Comparison of ENCODE assay signal across 10 cellular contexts in genomic region chr1:34478460-34479076, GRCh38.
"Had no signal": no experiment of that assay in that cellular context is flagged by ENCODE, and none has a peak within 500 bp of the region (broad histone marks: within the 10 kb centered on the region; RNA-seq: fewer than 3 reads in every experiment).

No MANE protein-coding gene starts in this region.

- H3K27ac Mint-ChIP-seq: activated naive CD4-positive, alpha-beta T cell treated with anti-CD3 and anti-CD28 coated beads for 36 hours; naive B cell had no signal

- H3K4me3 Mint-ChIP-seq: activated naive CD4-positive, alpha-beta T cell treated with anti-CD3 and anti-CD28 coated beads for 36 hours; naive B cell had no signal

- H3K9me3 Mint-ChIP-seq: activated naive CD4-positive, alpha-beta T cell treated with anti-CD3 and anti-CD28 coated beads for 36 hours had no signal

- H3K4me1 Mint-ChIP-seq: naive B cell had no signal

- ATAC-seq: heart right ventricle, lower lobe of right lung, right cardiac atrium had no signal

- H3K36me3 Mint-ChIP-seq: naive B cell had no signal

- DNase-seq: activated CD4-positive, alpha-beta T cell treated with anti-CD3 and anti-CD28 coated beads for 48 hours; activated naive CD4-positive, alpha-beta T cell treated with anti-CD3 and anti-CD28 coated beads for 36 hours; effector CD4-positive, alpha-beta T cell; heart right ventricle; kidney glomerular epithelial cell; lower lobe of right lung; naive B cell; right cardiac atrium; small intestine; tibial artery had no signal
